In genomic region chr1:43978551-43979260, GRCh38 we compare ENCODE assay signal across 8 cellular contexts. TPM values are rescaled to one million over a fixed set of nuclear protein-coding genes. Genes with fewer than 3 reads are reported as not detected.
DNase-seq lines count a peak whose midpoint lies in the region; ATAC-seq and TF ChIP-seq lines count a peak whose summit lies in the region.

TSS of gene B4GALT2 (plus strand) at chr1:43979210. CDS start at chr1:43981161, 1,951 bp downstream.

- intact Hi-C loops in gastrocnemius medialis (cut with DNase I; ENCODE audit: low total_unique reads) = loop anchor here (10.0 kb wide), 1 partner anchor 376 kb away; the partner anchor contains the start of gene ERI3

- in situ Hi-C loops in brain microvascular endothelial cell (cut with HindIII; ENCODE audit: low pct_ligation_motif_present, low sequenced_read_pairs) = no loop called here
- in situ Hi-C loops in gastrocnemius medialis (cut with MboI; ENCODE audit: low sequenced_read_pairs in 4 of 4) = no loop called here

- POLR2A ChIA-PET in BJ (lab: Charles Lee) = no interaction called here

- no peaks in the 10 kb centered on the region for H3K27me3 ChIP-seq in BJ (ENCODE audit: control insufficient read depth, insufficient read depth, low read length)
- no peaks in the 10 kb centered on the region for H3K27me3 ChIP-seq in H7 (ENCODE audit: control insufficient read depth, insufficient read depth, low read length)
- no peaks in the 10 kb centered on the region for H3K27me3 ChIP-seq in brain microvascular endothelial cell (replicated peaks)
- H3K27me3 ChIP-seq in gastrocnemius medialis = no peaks in the 10 kb centered on the region

- ATAC-seq in gastrocnemius medialis (peak; percentile 7 to 21), HG03108 (IDR thresholded peaks at IDR 0.05; ENCODE audit: unreplicated experiment) (no peak), GM19324 (IDR thresholded peaks at IDR 0.05; ENCODE audit: low FRiP score, unreplicated experiment) (no peak)

- H3K4me3 ChIP-seq in BJ (ENCODE audit: low read depth, low read length) (peak within 1 kb of the TSS; percentile 68), H7 (ENCODE audit: insufficient read depth, low read depth, low read length) (peak within 1 kb of the TSS; percentile 78), brain microvascular endothelial cell (ENCODE audit: low read depth, low read length) (peak within 1 kb of the TSS; percentile 72), iPS-18c (ENCODE audit: insufficient read depth, low read depth, low read length) (peak within 1 kb of the TSS; percentile 89), gastrocnemius medialis (peak within 1 kb of the TSS; percentile 63 to 92 (median 68))

- H3K9me3 ChIP-seq in iPS-18c (ENCODE audit: control insufficient read depth, insufficient read depth, low read length) (peaks cover 3% of the 10 kb centered on the region), gastrocnemius medialis (no peaks in the 10 kb centered on the region)

- TF ChIP-seq CTCF in BJ (IDR thresholded peaks at IDR 0.05; ENCODE audit: insufficient read depth, low read depth, low read length) (no peak), brain microvascular endothelial cell (IDR thresholded peaks at IDR 0.05; ENCODE audit: low read depth, low read length, missing control alignments) (no peak), gastrocnemius medialis (IDR thresholded peaks at IDR 0.05 in 4 of 5, conservative IDR thresholded peaks at IDR 0.05 in 1 of 5) (no peak)

- peak within 1 kb of the TSS; percentile 32 for H3K27ac ChIP-seq in brain microvascular endothelial cell
- peak within 1 kb of the TSS; percentile 64 to 79 (median 72) for H3K27ac ChIP-seq in gastrocnemius medialis

- TF ChIP-seq POLR2A in Raji (IDR thresholded peaks at IDR 0.05; ENCODE audit: insufficient read depth, low read depth, low read length) = peak; percentile 40
- TF ChIP-seq POLR2A in gastrocnemius medialis (IDR thresholded peaks at IDR 0.05) = peak in 1 of 2 donors; percentile 7

- H3K36me3 ChIP-seq in BJ (ENCODE audit: control insufficient read depth, insufficient read depth, low read length) (peaks cover 11% of the 10 kb centered on the region), H7 (replicated peaks; ENCODE audit: control insufficient read depth, insufficient read depth, low read length) (peaks cover 16% of the 10 kb centered on the region), brain microvascular endothelial cell (replicated peaks) (peaks cover 21% of the 10 kb centered on the region), gastrocnemius medialis (peaks cover 0 to 20% of the 10 kb centered on the region in 2 donors)

- no peak for DNase-seq in BJ (ENCODE audit: low read depth)
- DNase-seq in H7 = peak; percentile 97
- no peak for DNase-seq in brain microvascular endothelial cell
- no peak for DNase-seq in gastrocnemius medialis

- H3K4me1 ChIP-seq in gastrocnemius medialis = peaks cover 30 to 42% of the 10 kb centered on the region in 2 donors

- CTCF ChIA-PET in BJ (lab: Yijun Ruan, JAX) = interaction anchor here (1.0 kb wide), 1 partner anchor 9 kb away, joined by 3 read pairs; the partner anchor contains the start of gene DPH2

RNA-seq across cellular contexts. Expression of gene B4GALT2, which starts in this region (rescaled TPM):
- polyA plus RNA-seq in BJ (2011; rRNA removed) = 60.2 and 82.2 TPM in 2 replicates
- polyA minus RNA-seq in BJ (2011; rRNA and poly(A)+ RNA removed) = 53.3 and 71.8 TPM in 2 replicates
- 207 and 217 TPM in 2 replicates for total RNA-seq in H7 (2014; rRNA removed; shearing (Covaris generic))
- total RNA-seq in gastrocnemius medialis = 10 to 100 TPM; 63.5 to 97.8 (median 72.1) TPM

Comparison
In these comparisons a context has a peak if more than half of its experiments do, and no peak if none do; other contexts are left out.
1. ATAC-seq: peak in gastrocnemius medialis (2 of 2); none in HG03108 (single experiment) and GM19324 (single experiment).
2. Peak in every context shown above with its lines, with median percentiles within 50 percentile points of each other: H3K4me3 ChIP-seq.